In genomic region chr17:74212913-74213791, GRCh38 we compare ENCODE assay signal across 1 cellular context.
TF ChIP-seq lines count a peak whose summit lies in the region.

TSS of gene TTYH2 (plus strand) at chr17:74213571. CDS start at chr17:74213588, 17 bp downstream.

TF ChIP-seq in SK-N-SH, 30 proteins besides CTCF, POLR2A, EP300 and RAD21 (continued from another document):
- TF ChIP-seq REST (IDR thresholded peaks at IDR 0.05; ENCODE audit: low read depth, low read length) (no peak), YY1 (IDR thresholded peaks at IDR 0.05; ENCODE audit: low read depth) (no peak), RCOR1 (IDR thresholded peaks at IDR 0.05; ENCODE audit: low read length) (peak; percentile 22; the same call in 1 of the 2 replicates), CHD2 (IDR thresholded peaks at IDR 0.05; ENCODE audit: low read length, partially characterized antibody) (peak; percentile 64), SMC3 (IDR thresholded peaks at IDR 0.05; ENCODE audit: low read depth, low read length) (no peak), NFIC (IDR thresholded peaks at IDR 0.05; ENCODE audit: borderline replicate concordance) (no peak), MXI1 (IDR thresholded peaks at IDR 0.05; ENCODE audit: low read depth, low read length) (peak; percentile 83), ZBTB33 (IDR thresholded peaks at IDR 0.05; ENCODE audit: borderline replicate concordance, low read depth) (no peak), MEF2A (IDR thresholded peaks at IDR 0.05; ENCODE audit: borderline replicate concordance, low read depth) (no peak), TEAD4 (IDR thresholded peaks at IDR 0.05; ENCODE audit: borderline replicate concordance, insufficient read depth) (no peak), EZH2phosphoT487 (IDR thresholded peaks at IDR 0.05; ENCODE audit: borderline replicate concordance, low read depth) (no peak), RFX5 (IDR thresholded peaks at IDR 0.05; ENCODE audit: low read length) (no peak), GABPA (IDR thresholded peaks at IDR 0.05; ENCODE audit: low read depth) (no peak; the same call in 1 of the 2 replicates), RXRA (IDR thresholded peaks at IDR 0.05; ENCODE audit: borderline replicate concordance, low read depth) (no peak), FOXJ3 (CRISPR knock-in tag; IDR thresholded peaks at IDR 0.05) (no peak)
